Comparison of ENCODE assay signal across 1 cellular context in genomic region chr1:148373236-148373935, GRCh38.
TF ChIP-seq lines count a peak whose summit lies in the region.

No MANE protein-coding gene starts in this region.

TF ChIP-seq in K562, 482 proteins besides CTCF, POLR2A, EP300 and RAD21:
- TF ChIP-seq ZBTB49 (CRISPR knock-in tag; IDR thresholded peaks at IDR 0.05; ENCODE audit: borderline replicate concordance) = no peak
- TF ChIP-seq HEY1 (CRISPR knock-in tag; IDR thresholded peaks at IDR 0.05; ENCODE audit: borderline replicate concordance) = no peak
- no peak for TF ChIP-seq E2F3 (CRISPR knock-in tag; IDR thresholded peaks at IDR 0.05)
- no peak for TF ChIP-seq DIDO1 (tag; IDR thresholded peaks at IDR 0.05; ENCODE audit: low read depth)
- no peak for TF ChIP-seq ZNF277 (CRISPR knock-in tag; IDR thresholded peaks at IDR 0.05; ENCODE audit: borderline replicate concordance)
- TF ChIP-seq BCOR (IDR thresholded peaks at IDR 0.05) = no peak
- TF ChIP-seq ZBTB40 (IDR thresholded peaks at IDR 0.05) = no peak
- no peak for TF ChIP-seq ZBTB40 (CRISPR knock-in tag; IDR thresholded peaks at IDR 0.05)
- no peak for TF ChIP-seq ZNF217 (CRISPR knock-in tag; IDR thresholded peaks at IDR 0.05)
- no peak for TF ChIP-seq ATF7 (IDR thresholded peaks at IDR 0.05)
- no peak for TF ChIP-seq RAD51 (IDR thresholded peaks at IDR 0.05; ENCODE audit: borderline replicate concordance, low read depth)
- no peak for TF ChIP-seq NFYB (IDR thresholded peaks at IDR 0.05; ENCODE audit: extremely low read depth, insufficient read length)
- TF ChIP-seq CHAMP1 (IDR thresholded peaks at IDR 0.05) = no peak
- no peak for TF ChIP-seq ELF4 (CRISPR knock-in tag; IDR thresholded peaks at IDR 0.05)
- no peak for TF ChIP-seq RBM22 (IDR thresholded peaks at IDR 0.05; ENCODE audit: low read depth, low read length, poor library complexity, severe bottlenecking)
- TF ChIP-seq SIN3B (IDR thresholded peaks at IDR 0.05; ENCODE audit: low read depth) = no peak
- TF ChIP-seq ZBED1 (IDR thresholded peaks at IDR 0.05) = no peak
- no peak for TF ChIP-seq NKRF (IDR thresholded peaks at IDR 0.05; ENCODE audit: borderline replicate concordance)
- no peak for TF ChIP-seq RBM15 (IDR thresholded peaks at IDR 0.05; ENCODE audit: insufficient read depth, low read length)
- TF ChIP-seq ZNF707 (CRISPR knock-in tag; conservative IDR thresholded peaks at IDR 0.05) = no peak
